ENCODE assay signal across 13 cellular contexts in genomic region chr10:121667948-121668335, GRCh38.
DNase-seq lines count a peak whose midpoint lies in the region; ATAC-seq and TF ChIP-seq lines count a peak whose summit lies in the region.
"Had no signal": no experiment of that assay in that cellular context is flagged by ENCODE, and none has a peak within 500 bp of the region (broad histone marks: within the 10 kb centered on the region; RNA-seq: fewer than 3 reads in every experiment).

No MANE protein-coding gene starts in this region.

- peaks cover 3% of the 10 kb centered on the region for H3K9me3 Mint-ChIP-seq in chondrocyte (ENCODE audit: low read depth)
- H3K9me3 Mint-ChIP-seq in mesothelial cell of epicardium = peaks cover 9% of the 10 kb centered on the region
- H3K9me3 Mint-ChIP-seq: natural killer cell treated with Interleukin-12 subunit alpha and Interleukin-12 subunit beta and Interleukin-15 and Interleukin-18, amount 100 ng/mL, for 72 hours had no signal

- H3K4me3 Mint-ChIP-seq in chondrocyte (ENCODE audit: unreplicated experiment) (no peak overlapping the region), mesothelial cell of epicardium (no peak overlapping the region)
- H3K4me3 Mint-ChIP-seq: CD4-positive, CD25-positive, alpha-beta regulatory T cell; natural killer cell treated with Interleukin-12 subunit alpha and Interleukin-12 subunit beta and Interleukin-15 and Interleukin-18, amount 100 ng/mL, for 72 hours had no signal

- H3K9me3 ChIP-seq in RWPE2 (ENCODE audit: severe bottlenecking) (no peaks in the 10 kb centered on the region), thoracic aorta (no peaks in the 10 kb centered on the region)

- peak overlapping the region; percentile 50 for H3K27ac Mint-ChIP-seq in chondrocyte (ENCODE audit: unreplicated experiment)
- peak overlapping the region; percentile 74 for H3K27ac Mint-ChIP-seq in mesothelial cell of epicardium
- H3K27ac Mint-ChIP-seq: CD4-positive, CD25-positive, alpha-beta regulatory T cell; natural killer cell treated with Interleukin-12 subunit alpha and Interleukin-12 subunit beta and Interleukin-15 and Interleukin-18, amount 100 ng/mL, for 72 hours had no signal

- no peak for TF ChIP-seq CTCF in RWPE2 (IDR thresholded peaks at IDR 0.05; ENCODE audit: poor library complexity, severe bottlenecking)
- TF ChIP-seq CTCF in chondrocyte (IDR thresholded peaks at IDR 0.05) = no peak
- TF ChIP-seq CTCF in mesothelial cell of epicardium (IDR thresholded peaks at IDR 0.05; ENCODE audit: unreplicated experiment) = no peak
- TF ChIP-seq CTCF in thoracic aorta (IDR thresholded peaks at IDR 0.05) = no peak

- H3K27me3 Mint-ChIP-seq in chondrocyte (ENCODE audit: low read depth) = no peaks in the 10 kb centered on the region
- H3K27me3 Mint-ChIP-seq in mesothelial cell of epicardium (ENCODE audit: low read depth) = no peaks in the 10 kb centered on the region
- H3K27me3 Mint-ChIP-seq: CD4-positive, CD25-positive, alpha-beta regulatory T cell had no signal

- H3K36me3 Mint-ChIP-seq in chondrocyte (ENCODE audit: low read depth) (no peaks in the 10 kb centered on the region), mesothelial cell of epicardium (no peaks in the 10 kb centered on the region)
- H3K36me3 Mint-ChIP-seq: CD4-positive, CD25-positive, alpha-beta regulatory T cell; natural killer cell treated with Interleukin-12 subunit alpha and Interleukin-12 subunit beta and Interleukin-15 and Interleukin-18, amount 100 ng/mL, for 72 hours had no signal

- H3K4me1 Mint-ChIP-seq in chondrocyte (ENCODE audit: low read depth) = peaks cover 14% of the 10 kb centered on the region
- peaks cover 43% of the 10 kb centered on the region for H3K4me1 Mint-ChIP-seq in mesothelial cell of epicardium
- H3K4me1 Mint-ChIP-seq: CD4-positive, CD25-positive, alpha-beta regulatory T cell had no signal

- H3K36me3 ChIP-seq in RWPE2 (ENCODE audit: low read depth) (no peaks in the 10 kb centered on the region), thoracic aorta (no peaks in the 10 kb centered on the region)
- H3K36me3 ChIP-seq: WERI-Rb-1 had no signal

- no peak overlapping the region for H3K4me3 ChIP-seq in RWPE2 (ENCODE audit: severe bottlenecking)
- peak overlapping the region; percentile 61 for H3K4me3 ChIP-seq in thoracic aorta

- H3K27me3 ChIP-seq in RWPE2 (ENCODE audit: insufficient read depth, poor library complexity, severe bottlenecking) (no peaks in the 10 kb centered on the region), thoracic aorta (replicated peaks; ENCODE audit: insufficient read depth) (no peaks in the 10 kb centered on the region)

- DNase-seq in RWPE2 (ENCODE audit: low spot score) (no peak), chondrocyte (ENCODE audit: low spot score) (no peak), mesothelial cell of epicardium (ENCODE audit: low spot score in 2 of 2, unreplicated experiment in 2 of 2) (no peak), thoracic aorta (ENCODE audit: low spot score) (no peak)
- DNase-seq in activated CD8-positive, alpha-beta memory T cell treated with anti-CD3 and anti-CD28 coated beads for 24 hours = no peak
- DNase-seq in stimulated activated CD4-positive, alpha-beta T cell treated with anti-CD3 and anti-CD28 coated beads, Interleukin-4, amount 100 ng/mL, for 24 hours = no peak
- DNase-seq: CD4-positive, CD25-positive, alpha-beta regulatory T cell; central memory CD4-positive, alpha-beta T cell; DMS79 treated with DMSO at 0.1 percent for 48 hours; NCI-H187 had no signal

- no peak overlapping the region for H3K27ac ChIP-seq in RWPE2 (ENCODE audit: poor library complexity, severe bottlenecking)
- H3K27ac ChIP-seq in thoracic aorta = peak overlapping the region; percentile 78 to 81
- H3K27ac ChIP-seq: WERI-Rb-1 had no signal

- ATAC-seq in RWPE2 (ENCODE audit: low read depth) (peak; percentile 51; the same call in 1 of the 3 replicates), thoracic aorta (ENCODE audit: insufficient number of reproducible peaks, low FRiP score, low read depth) (no peak), GM19035 (IDR thresholded peaks at IDR 0.05; ENCODE audit: unreplicated experiment) (no peak)
- ATAC-seq: natural killer cell treated with Interleukin-12 subunit alpha and Interleukin-12 subunit beta and Interleukin-15 and Interleukin-18, amount 100 ng/mL, for 72 hours had no signal

- no peaks in the 10 kb centered on the region for H3K4me1 ChIP-seq in RWPE2 (ENCODE audit: insufficient read depth, poor library complexity, severe bottlenecking)
- H3K4me1 ChIP-seq in thoracic aorta (ENCODE audit: control insufficient read depth in 1 of 2, low read depth in 2 of 2) = peaks cover 6 to 23% of the 10 kb centered on the region in 2 donors
